ENCODE assay signal across 3 cellular contexts in the genomic region with DNA sequence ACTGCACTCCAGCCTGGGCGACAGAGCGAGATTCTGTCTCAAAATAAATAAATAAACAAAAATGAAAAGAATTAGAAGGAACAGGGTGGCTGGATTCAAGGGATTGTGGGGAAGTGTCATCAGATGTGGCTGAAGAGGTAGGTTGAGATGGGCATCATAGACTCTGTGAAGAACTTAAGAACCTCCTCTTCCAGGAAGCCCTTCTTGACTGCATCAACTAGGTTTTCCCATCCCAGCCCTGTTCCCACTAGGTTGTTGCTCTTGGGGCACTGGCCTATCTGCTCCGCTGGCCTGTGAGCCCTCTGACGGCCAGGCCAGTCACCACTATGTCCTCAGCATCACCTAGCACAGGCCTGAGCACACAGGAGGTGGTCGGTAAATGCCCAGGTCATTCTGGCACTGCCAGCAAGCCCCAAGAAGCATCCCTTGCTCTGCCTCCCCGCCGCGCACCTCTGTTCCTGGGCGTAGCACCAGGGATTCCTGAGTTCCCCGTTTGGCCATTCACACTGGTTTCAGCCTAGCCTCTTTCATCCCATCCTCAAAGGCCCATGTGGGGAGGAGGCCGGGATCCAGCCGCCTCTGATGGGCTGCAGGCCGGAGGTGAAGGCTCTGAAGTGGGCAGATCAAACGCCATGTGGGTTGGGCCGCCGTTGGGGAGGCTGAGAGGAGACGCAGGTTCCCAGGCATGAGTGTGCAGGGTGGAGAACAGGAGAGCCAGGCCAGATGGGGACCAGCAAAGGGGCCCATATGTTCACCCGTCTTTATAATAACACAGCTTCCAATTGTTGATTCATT.
TF ChIP-seq lines count a peak whose summit lies in the region.

No MANE protein-coding gene starts in this region.

TF ChIP-seq in HepG2, 621 proteins besides CTCF, POLR2A, EP300 and RAD21 (continues in another document):
- no peak for TF ChIP-seq EHMT2 (IDR thresholded peaks at IDR 0.05; ENCODE audit: borderline replicate concordance, low read depth, low read length)
- TF ChIP-seq, protein P1, sequence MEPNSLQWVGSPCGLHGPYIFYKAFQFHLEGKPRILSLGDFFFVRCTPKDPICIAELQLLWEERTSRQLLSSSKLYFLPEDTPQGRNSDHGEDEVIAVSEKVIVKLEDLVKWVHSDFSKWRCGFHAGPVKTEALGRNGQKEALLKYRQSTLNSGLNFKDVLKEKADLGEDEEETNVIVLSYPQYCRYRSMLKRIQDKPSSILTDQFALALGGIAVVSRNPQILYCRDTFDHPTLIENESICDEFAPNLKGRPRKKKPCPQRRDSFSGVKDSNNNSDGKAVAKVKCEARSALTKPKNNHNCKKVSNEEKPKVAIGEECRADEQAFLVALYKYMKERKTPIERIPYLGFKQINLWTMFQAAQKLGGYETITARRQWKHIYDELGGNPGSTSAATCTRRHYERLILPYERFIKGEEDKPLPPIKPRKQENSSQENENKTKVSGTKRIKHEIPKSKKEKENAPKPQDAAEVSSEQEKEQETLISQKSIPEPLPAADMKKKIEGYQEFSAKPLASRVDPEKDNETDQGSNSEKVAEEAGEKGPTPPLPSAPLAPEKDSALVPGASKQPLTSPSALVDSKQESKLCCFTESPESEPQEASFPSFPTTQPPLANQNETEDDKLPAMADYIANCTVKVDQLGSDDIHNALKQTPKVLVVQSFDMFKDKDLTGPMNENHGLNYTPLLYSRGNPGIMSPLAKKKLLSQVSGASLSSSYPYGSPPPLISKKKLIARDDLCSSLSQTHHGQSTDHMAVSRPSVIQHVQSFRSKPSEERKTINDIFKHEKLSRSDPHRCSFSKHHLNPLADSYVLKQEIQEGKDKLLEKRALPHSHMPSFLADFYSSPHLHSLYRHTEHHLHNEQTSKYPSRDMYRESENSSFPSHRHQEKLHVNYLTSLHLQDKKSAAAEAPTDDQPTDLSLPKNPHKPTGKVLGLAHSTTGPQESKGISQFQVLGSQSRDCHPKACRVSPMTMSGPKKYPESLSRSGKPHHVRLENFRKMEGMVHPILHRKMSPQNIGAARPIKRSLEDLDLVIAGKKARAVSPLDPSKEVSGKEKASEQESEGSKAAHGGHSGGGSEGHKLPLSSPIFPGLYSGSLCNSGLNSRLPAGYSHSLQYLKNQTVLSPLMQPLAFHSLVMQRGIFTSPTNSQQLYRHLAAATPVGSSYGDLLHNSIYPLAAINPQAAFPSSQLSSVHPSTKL (CRISPR knock-in tag; IDR thresholded peaks at IDR 0.05) = peak; percentile 43; the same call in 1 of the 2 replicates
- no peak for TF ChIP-seq MIER2 (CRISPR knock-in tag; IDR thresholded peaks at IDR 0.05)
- peak; percentile 50 for TF ChIP-seq XRCC5 (optimal IDR thresholded peaks at IDR 0.05; ENCODE audit: low read length)
- no peak for TF ChIP-seq SMARCC2 (IDR thresholded peaks at IDR 0.05)
- TF ChIP-seq RARA (CRISPR knock-in tag; IDR thresholded peaks at IDR 0.05) = peak; percentile 12; the same call in 1 of the 2 replicates
- no peak for TF ChIP-seq ZBTB20 (CRISPR knock-in tag; IDR thresholded peaks at IDR 0.05; ENCODE audit: borderline replicate concordance, low read depth)
- 0 out of 2 replicates have a peak, but pooled peaks have one; percentile 21 for TF ChIP-seq SP5 (CRISPR knock-in tag; IDR thresholded peaks at IDR 0.05; ENCODE audit: borderline replicate concordance, low read depth)
- no peak for TF ChIP-seq CHD2 (IDR thresholded peaks at IDR 0.05; ENCODE audit: low read depth, low read length)
- TF ChIP-seq SMYD3 (CRISPR knock-in tag; IDR thresholded peaks at IDR 0.05) = no peak
- no peak for TF ChIP-seq CC2D1A (CRISPR knock-in tag; IDR thresholded peaks at IDR 0.05)
- TF ChIP-seq, protein P2, sequence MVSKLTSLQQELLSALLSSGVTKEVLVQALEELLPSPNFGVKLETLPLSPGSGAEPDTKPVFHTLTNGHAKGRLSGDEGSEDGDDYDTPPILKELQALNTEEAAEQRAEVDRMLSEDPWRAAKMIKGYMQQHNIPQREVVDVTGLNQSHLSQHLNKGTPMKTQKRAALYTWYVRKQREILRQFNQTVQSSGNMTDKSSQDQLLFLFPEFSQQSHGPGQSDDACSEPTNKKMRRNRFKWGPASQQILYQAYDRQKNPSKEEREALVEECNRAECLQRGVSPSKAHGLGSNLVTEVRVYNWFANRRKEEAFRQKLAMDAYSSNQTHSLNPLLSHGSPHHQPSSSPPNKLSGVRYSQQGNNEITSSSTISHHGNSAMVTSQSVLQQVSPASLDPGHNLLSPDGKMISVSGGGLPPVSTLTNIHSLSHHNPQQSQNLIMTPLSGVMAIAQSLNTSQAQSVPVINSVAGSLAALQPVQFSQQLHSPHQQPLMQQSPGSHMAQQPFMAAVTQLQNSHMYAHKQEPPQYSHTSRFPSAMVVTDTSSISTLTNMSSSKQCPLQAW (CRISPR knock-in tag; IDR thresholded peaks at IDR 0.05) = 0 out of 2 replicates have a peak, but pooled peaks have one; percentile 24
- TF ChIP-seq, protein P3, sequence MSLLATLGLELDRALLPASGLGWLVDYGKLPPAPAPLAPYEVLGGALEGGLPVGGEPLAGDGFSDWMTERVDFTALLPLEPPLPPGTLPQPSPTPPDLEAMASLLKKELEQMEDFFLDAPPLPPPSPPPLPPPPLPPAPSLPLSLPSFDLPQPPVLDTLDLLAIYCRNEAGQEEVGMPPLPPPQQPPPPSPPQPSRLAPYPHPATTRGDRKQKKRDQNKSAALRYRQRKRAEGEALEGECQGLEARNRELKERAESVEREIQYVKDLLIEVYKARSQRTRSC (CRISPR knock-in tag; IDR thresholded peaks at IDR 0.05; ENCODE audit: low read depth) = no peak

TF ChIP-seq in IMR-90, 13 proteins besides CTCF, POLR2A, EP300 and RAD21:
- no peak for TF ChIP-seq MXI1 (IDR thresholded peaks at IDR 0.05; ENCODE audit: borderline replicate concordance, low read depth, low read length)
- TF ChIP-seq RFX5 (IDR thresholded peaks at IDR 0.05; ENCODE audit: low read depth, low read length) = no peak
- no peak for TF ChIP-seq CHD1 (IDR thresholded peaks at IDR 0.05; ENCODE audit: low read depth, low read length)
- no peak for TF ChIP-seq MAZ (IDR thresholded peaks at IDR 0.05; ENCODE audit: borderline replicate concordance, low read depth, low read length)
- TF ChIP-seq FOS (IDR thresholded peaks at IDR 0.05; ENCODE audit: low read depth, low read length) = no peak
- TF ChIP-seq, protein P4, sequence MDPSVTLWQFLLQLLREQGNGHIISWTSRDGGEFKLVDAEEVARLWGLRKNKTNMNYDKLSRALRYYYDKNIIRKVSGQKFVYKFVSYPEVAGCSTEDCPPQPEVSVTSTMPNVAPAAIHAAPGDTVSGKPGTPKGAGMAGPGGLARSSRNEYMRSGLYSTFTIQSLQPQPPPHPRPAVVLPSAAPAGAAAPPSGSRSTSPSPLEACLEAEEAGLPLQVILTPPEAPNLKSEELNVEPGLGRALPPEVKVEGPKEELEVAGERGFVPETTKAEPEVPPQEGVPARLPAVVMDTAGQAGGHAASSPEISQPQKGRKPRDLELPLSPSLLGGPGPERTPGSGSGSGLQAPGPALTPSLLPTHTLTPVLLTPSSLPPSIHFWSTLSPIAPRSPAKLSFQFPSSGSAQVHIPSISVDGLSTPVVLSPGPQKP (IDR thresholded peaks at IDR 0.05; ENCODE audit: borderline replicate concordance, low read depth, low read length) = no peak

TF ChIP-seq in SK-N-SH, 30 proteins besides CTCF, POLR2A, EP300 and RAD21:
- TF ChIP-seq NRF1 (IDR thresholded peaks at IDR 0.05; ENCODE audit: low read depth, low read length) = no peak
- TF ChIP-seq FOXJ3 (CRISPR knock-in tag; IDR thresholded peaks at IDR 0.05) = no peak
- TF ChIP-seq, protein P5, sequence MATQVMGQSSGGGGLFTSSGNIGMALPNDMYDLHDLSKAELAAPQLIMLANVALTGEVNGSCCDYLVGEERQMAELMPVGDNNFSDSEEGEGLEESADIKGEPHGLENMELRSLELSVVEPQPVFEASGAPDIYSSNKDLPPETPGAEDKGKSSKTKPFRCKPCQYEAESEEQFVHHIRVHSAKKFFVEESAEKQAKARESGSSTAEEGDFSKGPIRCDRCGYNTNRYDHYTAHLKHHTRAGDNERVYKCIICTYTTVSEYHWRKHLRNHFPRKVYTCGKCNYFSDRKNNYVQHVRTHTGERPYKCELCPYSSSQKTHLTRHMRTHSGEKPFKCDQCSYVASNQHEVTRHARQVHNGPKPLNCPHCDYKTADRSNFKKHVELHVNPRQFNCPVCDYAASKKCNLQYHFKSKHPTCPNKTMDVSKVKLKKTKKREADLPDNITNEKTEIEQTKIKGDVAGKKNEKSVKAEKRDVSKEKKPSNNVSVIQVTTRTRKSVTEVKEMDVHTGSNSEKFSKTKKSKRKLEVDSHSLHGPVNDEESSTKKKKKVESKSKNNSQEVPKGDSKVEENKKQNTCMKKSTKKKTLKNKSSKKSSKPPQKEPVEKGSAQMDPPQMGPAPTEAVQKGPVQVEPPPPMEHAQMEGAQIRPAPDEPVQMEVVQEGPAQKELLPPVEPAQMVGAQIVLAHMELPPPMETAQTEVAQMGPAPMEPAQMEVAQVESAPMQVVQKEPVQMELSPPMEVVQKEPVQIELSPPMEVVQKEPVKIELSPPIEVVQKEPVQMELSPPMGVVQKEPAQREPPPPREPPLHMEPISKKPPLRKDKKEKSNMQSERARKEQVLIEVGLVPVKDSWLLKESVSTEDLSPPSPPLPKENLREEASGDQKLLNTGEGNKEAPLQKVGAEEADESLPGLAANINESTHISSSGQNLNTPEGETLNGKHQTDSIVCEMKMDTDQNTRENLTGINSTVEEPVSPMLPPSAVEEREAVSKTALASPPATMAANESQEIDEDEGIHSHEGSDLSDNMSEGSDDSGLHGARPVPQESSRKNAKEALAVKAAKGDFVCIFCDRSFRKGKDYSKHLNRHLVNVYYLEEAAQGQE (IDR thresholded peaks at IDR 0.05; ENCODE audit: low read depth, low read length) = no peak
- no peak for TF ChIP-seq FOSL2 (IDR thresholded peaks at IDR 0.05; ENCODE audit: borderline replicate concordance, low read depth)
- TF ChIP-seq, protein P6, sequence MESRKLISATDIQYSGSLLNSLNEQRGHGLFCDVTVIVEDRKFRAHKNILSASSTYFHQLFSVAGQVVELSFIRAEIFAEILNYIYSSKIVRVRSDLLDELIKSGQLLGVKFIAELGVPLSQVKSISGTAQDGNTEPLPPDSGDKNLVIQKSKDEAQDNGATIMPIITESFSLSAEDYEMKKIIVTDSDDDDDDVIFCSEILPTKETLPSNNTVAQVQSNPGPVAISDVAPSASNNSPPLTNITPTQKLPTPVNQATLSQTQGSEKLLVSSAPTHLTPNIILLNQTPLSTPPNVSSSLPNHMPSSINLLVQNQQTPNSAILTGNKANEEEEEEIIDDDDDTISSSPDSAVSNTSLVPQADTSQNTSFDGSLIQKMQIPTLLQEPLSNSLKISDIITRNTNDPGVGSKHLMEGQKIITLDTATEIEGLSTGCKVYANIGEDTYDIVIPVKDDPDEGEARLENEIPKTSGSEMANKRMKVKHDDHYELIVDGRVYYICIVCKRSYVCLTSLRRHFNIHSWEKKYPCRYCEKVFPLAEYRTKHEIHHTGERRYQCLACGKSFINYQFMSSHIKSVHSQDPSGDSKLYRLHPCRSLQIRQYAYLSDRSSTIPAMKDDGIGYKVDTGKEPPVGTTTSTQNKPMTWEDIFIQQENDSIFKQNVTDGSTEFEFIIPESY (IDR thresholded peaks at IDR 0.05; ENCODE audit: borderline replicate concordance, low read depth) = no peak
- no peak for TF ChIP-seq MEF2A (IDR thresholded peaks at IDR 0.05; ENCODE audit: borderline replicate concordance, low read depth)
- TF ChIP-seq, protein P7, sequence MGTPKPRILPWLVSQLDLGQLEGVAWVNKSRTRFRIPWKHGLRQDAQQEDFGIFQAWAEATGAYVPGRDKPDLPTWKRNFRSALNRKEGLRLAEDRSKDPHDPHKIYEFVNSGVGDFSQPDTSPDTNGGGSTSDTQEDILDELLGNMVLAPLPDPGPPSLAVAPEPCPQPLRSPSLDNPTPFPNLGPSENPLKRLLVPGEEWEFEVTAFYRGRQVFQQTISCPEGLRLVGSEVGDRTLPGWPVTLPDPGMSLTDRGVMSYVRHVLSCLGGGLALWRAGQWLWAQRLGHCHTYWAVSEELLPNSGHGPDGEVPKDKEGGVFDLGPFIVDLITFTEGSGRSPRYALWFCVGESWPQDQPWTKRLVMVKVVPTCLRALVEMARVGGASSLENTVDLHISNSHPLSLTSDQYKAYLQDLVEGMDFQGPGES (IDR thresholded peaks at IDR 0.05; ENCODE audit: low read depth, low read length) = no peak
- TF ChIP-seq CHD2 (IDR thresholded peaks at IDR 0.05; ENCODE audit: low read length, partially characterized antibody) = no peak
- no peak for TF ChIP-seq TAF1 (IDR thresholded peaks at IDR 0.05; ENCODE audit: borderline replicate concordance, low read depth, low read length)
- TF ChIP-seq FOXM1 (IDR thresholded peaks at IDR 0.05; ENCODE audit: low read depth) = no peak
- TF ChIP-seq RCOR1 (IDR thresholded peaks at IDR 0.05; ENCODE audit: low read length) = no peak
- no peak for TF ChIP-seq GATA2 (CRISPR knock-in tag; IDR thresholded peaks at IDR 0.05)
- no peak for TF ChIP-seq POLR2AphosphoS5 (IDR thresholded peaks at IDR 0.05; ENCODE audit: low read depth, low read length)
- TF ChIP-seq, protein P8, sequence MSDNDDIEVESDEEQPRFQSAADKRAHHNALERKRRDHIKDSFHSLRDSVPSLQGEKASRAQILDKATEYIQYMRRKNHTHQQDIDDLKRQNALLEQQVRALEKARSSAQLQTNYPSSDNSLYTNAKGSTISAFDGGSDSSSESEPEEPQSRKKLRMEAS (IDR thresholded peaks at IDR 0.05; ENCODE audit: low read depth) = no peak
- TF ChIP-seq YY1 (IDR thresholded peaks at IDR 0.05; ENCODE audit: low read depth) = no peak
- TF ChIP-seq MXI1 (IDR thresholded peaks at IDR 0.05; ENCODE audit: low read depth, low read length) = no peak
- TF ChIP-seq TEAD4 (IDR thresholded peaks at IDR 0.05; ENCODE audit: borderline replicate concordance, insufficient read depth) = no peak
- TF ChIP-seq NFIC (IDR thresholded peaks at IDR 0.05; ENCODE audit: borderline replicate concordance) = no peak
- TF ChIP-seq, protein P9, sequence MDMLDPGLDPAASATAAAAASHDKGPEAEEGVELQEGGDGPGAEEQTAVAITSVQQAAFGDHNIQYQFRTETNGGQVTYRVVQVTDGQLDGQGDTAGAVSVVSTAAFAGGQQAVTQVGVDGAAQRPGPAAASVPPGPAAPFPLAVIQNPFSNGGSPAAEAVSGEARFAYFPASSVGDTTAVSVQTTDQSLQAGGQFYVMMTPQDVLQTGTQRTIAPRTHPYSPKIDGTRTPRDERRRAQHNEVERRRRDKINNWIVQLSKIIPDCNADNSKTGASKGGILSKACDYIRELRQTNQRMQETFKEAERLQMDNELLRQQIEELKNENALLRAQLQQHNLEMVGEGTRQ (IDR thresholded peaks at IDR 0.05; ENCODE audit: borderline replicate concordance, low read depth, low read length) = no peak
